In the genomic region with DNA sequence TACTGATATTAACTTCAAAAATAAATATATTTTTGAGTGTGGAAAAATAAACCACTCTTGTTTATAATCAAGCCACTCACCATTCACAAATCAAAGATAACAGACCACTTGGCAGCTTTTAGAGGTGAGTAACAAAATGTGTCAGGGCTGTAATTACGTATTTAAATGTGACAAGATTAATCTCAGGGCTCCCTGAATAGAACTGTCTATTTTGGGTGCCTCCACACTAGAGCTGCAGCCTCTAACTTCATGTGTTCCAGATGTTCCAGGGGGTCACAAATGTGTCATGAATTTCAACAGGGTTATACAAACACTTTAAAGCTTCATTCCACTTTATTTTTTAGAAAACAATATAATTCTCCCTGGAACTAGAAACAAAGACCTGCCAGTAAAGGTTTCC, we compare ENCODE assay signal across 22 cellular contexts. TPM values are rescaled to one million over a fixed set of nuclear protein-coding genes. Genes with fewer than 3 reads are reported as not detected.
"Had no signal": no experiment of that assay in that cellular context is flagged by ENCODE, and none has a peak within 500 bp of the region (broad histone marks: within the 10 kb centered on the region; RNA-seq: fewer than 3 reads in every experiment).

No MANE protein-coding gene starts in this region.

- H3K4me3 ChIP-seq: colonic mucosa, mucosa of descending colon, pancreas, spleen, tibial artery, upper lobe of right lung, vagina had no signal

- H3K4me1 ChIP-seq: colonic mucosa, tibial artery, upper lobe of right lung had no signal

- H3K4me1 Mint-ChIP-seq: immature natural killer cell; naive thymus-derived CD8-positive, alpha-beta T cell; stimulated activated memory B cell treated with anti-CD40 and anti-IgM and Interleukin-4, amounts not matched to agents 10 μg/mL and 1 μg/mL and 100 μg/mL, for 72 hours had no signal

- H3K27me3 Mint-ChIP-seq: progenitor cell of endocrine pancreas; stimulated activated memory B cell treated with anti-CD40 and anti-IgM and Interleukin-4, amounts not matched to agents 10 μg/mL and 1 μg/mL and 100 μg/mL, for 72 hours had no signal

- H3K4me3 Mint-ChIP-seq: immature natural killer cell; naive thymus-derived CD8-positive, alpha-beta T cell; stimulated activated memory B cell treated with anti-CD40 and anti-IgM and Interleukin-4, amounts not matched to agents 10 μg/mL and 1 μg/mL and 100 μg/mL, for 72 hours; stimulated activated naive CD8-positive, alpha-beta T cell treated with anti-CD3 and anti-CD28 coated beads, Interleukin-15, Interleukin-2, amounts not matched to agents 100 ng/mL and 50 ng/mL, for 24 hours had no signal

- H3K9me3 ChIP-seq: colonic mucosa, mucosa of descending colon, pancreas, spleen, tibial artery, upper lobe of right lung, vagina had no signal

- H3K9me3 Mint-ChIP-seq: immature natural killer cell; stimulated activated memory B cell treated with anti-CD40 and anti-IgM and Interleukin-4, amounts not matched to agents 10 μg/mL and 1 μg/mL and 100 μg/mL, for 72 hours; stimulated activated naive CD8-positive, alpha-beta T cell treated with anti-CD3 and anti-CD28 coated beads, Interleukin-15, Interleukin-2, amounts not matched to agents 100 ng/mL and 50 ng/mL, for 24 hours had no signal

- H3K27ac Mint-ChIP-seq: immature natural killer cell; naive thymus-derived CD8-positive, alpha-beta T cell; stimulated activated memory B cell treated with anti-CD40 and anti-IgM and Interleukin-4, amounts not matched to agents 10 μg/mL and 1 μg/mL and 100 μg/mL, for 72 hours; stimulated activated naive CD8-positive, alpha-beta T cell treated with anti-CD3 and anti-CD28 coated beads, Interleukin-15, Interleukin-2, amounts not matched to agents 100 ng/mL and 50 ng/mL, for 24 hours had no signal

- DNase-seq: colonic mucosa; dermis blood vessel endothelial cell; erythroblast; immature natural killer cell; mammary epithelial cell; mucosa of descending colon; naive thymus-derived CD8-positive, alpha-beta T cell; occipital lobe; pancreas; spleen; stimulated activated CD4-positive, alpha-beta T cell treated with anti-CD3 and anti-CD28 coated beads, Interleukin-15, amount 100 ng/mL, for 24 hours; stimulated activated CD4-positive, alpha-beta T cell treated with anti-CD3 and anti-CD28 coated beads, Interleukin-1b, Interleukin-23, amount 100 ng/mL, for 48 hours; stimulated activated CD4-positive, alpha-beta T cell treated with anti-CD3 and anti-CD28 coated beads, Interleukin-4, amount 100 ng/mL, for 24 hours; tibial artery; upper lobe of right lung had no signal

- FAIRE-seq: endothelial cell of umbilical vein, frontal cortex, keratinocyte, pancreas had no signal

- H3K27ac ChIP-seq: colonic mucosa, pancreas, spleen, tibial artery, upper lobe of right lung, vagina had no signal

- H3K36me3 Mint-ChIP-seq: immature natural killer cell; naive thymus-derived CD8-positive, alpha-beta T cell; stimulated activated memory B cell treated with anti-CD40 and anti-IgM and Interleukin-4, amounts not matched to agents 10 μg/mL and 1 μg/mL and 100 μg/mL, for 72 hours had no signal

- H3K36me3 ChIP-seq: colonic mucosa, pancreas, spleen, tibial artery, upper lobe of right lung, vagina had no signal

- H3K27me3 ChIP-seq: colonic mucosa, pancreas, spleen, tibial artery, upper lobe of right lung, vagina had no signal

- ATAC-seq: mucosa of descending colon; naive thymus-derived CD8-positive, alpha-beta T cell; pancreas; stimulated activated memory B cell treated with anti-CD40 and anti-IgM and Interleukin-4, amounts not matched to agents 10 μg/mL and 1 μg/mL and 100 μg/mL, for 72 hours; upper lobe of right lung had no signal

RNA-seq across cellular contexts. Expression of a gene that starts 41.7 kb away (rescaled TPM):
- total RNA-seq: naive thymus-derived CD8-positive, alpha-beta T cell had no signal
- polyA plus RNA-seq: immature natural killer cell; naive thymus-derived CD8-positive, alpha-beta T cell had no signal
